7 cellular contexts compared by ENCODE assay signal in genomic region chr9:118189615-118190014, GRCh38.
"Had no signal": no experiment of that assay in that cellular context is flagged by ENCODE, and none has a peak within 500 bp of the region (broad histone marks: within the 10 kb centered on the region; RNA-seq: fewer than 3 reads in every experiment).

No MANE protein-coding gene starts in this region.

- H3K4me2 ChIP-seq: KMS-11 had no signal

- FAIRE-seq: HTR-8/SVneo had no signal

- H3K27ac ChIP-seq: HL-60, KMS-11 had no signal

- DNase-seq: Karpas-422, Kasumi-1, KBM-7, KG1 had no signal

- H3K9ac ChIP-seq: KMS-11 had no signal
